14 cellular contexts compared by ENCODE assay signal in genomic region chr1:6157132-6157527, GRCh38. TPM values are rescaled to one million over a fixed set of nuclear protein-coding genes. Genes with fewer than 3 reads are reported as not detected.
DNase-seq lines count a peak whose midpoint lies in the region; ATAC-seq and TF ChIP-seq lines count a peak whose summit lies in the region.
"Had no signal": no experiment of that assay in that cellular context is flagged by ENCODE, and none has a peak within 500 bp of the region (broad histone marks: within the 10 kb centered on the region; RNA-seq: fewer than 3 reads in every experiment).

No MANE protein-coding gene starts in this region.

- in situ Hi-C loops in GM13977 (cut with MboI; ENCODE audit: low pct_unique_long_range_greater_than_20kb, low sequenced_read_pairs, unreplicated experiment) = no loop called here

- peaks cover 26 to 46% of the 10 kb centered on the region in 2 donors for H3K27me3 Mint-ChIP-seq in effector memory CD8-positive, alpha-beta T cell

- H3K4me1 Mint-ChIP-seq in effector memory CD8-positive, alpha-beta T cell (ENCODE audit: low read depth in 2 of 2) = peaks cover 0 to 7% of the 10 kb centered on the region in 2 donors

- H3K27ac ChIP-seq in HUES6 (ENCODE audit: low read depth, low read length) = no peak overlapping the region
- H3K27ac ChIP-seq: BLaER1 treated with 17β-estradiol and CSF1 and Interleukin-3, amounts not matched to agents 10 nM and 100 nM; HL-60; thyroid gland had no signal

- DNase-seq in Daoy (ENCODE audit: low read depth) (peak; percentile 59), astrocyte of the hippocampus (ENCODE audit: low read depth, low spot score) (peak; percentile 75), myocyte (ENCODE audit: low read depth) (peak; percentile 18), NCI-H526 treated with DMSO at 0.1 percent for 48 hours (lab: John Stamatoyannopoulos, UW) (no peak), GM13977 (ENCODE audit: low spot score) (no peak), 8988T (no peak)
- DNase-seq in effector memory CD8-positive, alpha-beta T cell = no peak
- DNase-seq: NCI-H1105 treated with DMSO at 0.1 percent for 48 hours, Right ventricle myocardium superior, thyroid gland had no signal

- no peaks in the 10 kb centered on the region for H3K36me3 Mint-ChIP-seq in effector memory CD8-positive, alpha-beta T cell (ENCODE audit: insufficient read depth)

- H3K27me3 ChIP-seq in HUES6 (ENCODE audit: control insufficient read depth, insufficient read depth, low read length) = peaks cover 7% of the 10 kb centered on the region; the same call in 1 of the 2 replicates
- H3K27me3 ChIP-seq: thyroid gland had no signal

- no peak for ATAC-seq in effector memory CD8-positive, alpha-beta T cell (replicated peaks)

- H3K9me3 ChIP-seq in HUES6 (ENCODE audit: control insufficient read depth, insufficient read depth, low read depth, low read length) = no peaks in the 10 kb centered on the region
- H3K9me3 ChIP-seq: BLaER1 treated with 17β-estradiol and CSF1 and Interleukin-3, amounts not matched to agents 10 nM and 100 nM; thyroid gland had no signal

- no peak overlapping the region for H3K4me3 Mint-ChIP-seq in effector memory CD8-positive, alpha-beta T cell
- H3K4me3 Mint-ChIP-seq: activated naive CD4-positive, alpha-beta T cell treated with anti-CD3 and anti-CD28 coated beads for 36 hours had no signal

- H3K36me3 ChIP-seq in HUES6 (ENCODE audit: control insufficient read depth, insufficient read depth, low read length) = no peaks in the 10 kb centered on the region
- H3K36me3 ChIP-seq: BLaER1 treated with 17β-estradiol and CSF1 and Interleukin-3, amounts not matched to agents 10 nM and 100 nM; thyroid gland had no signal

- no peak for TF ChIP-seq CTCF in GM13977 (IDR thresholded peaks at IDR 0.05; ENCODE audit: extremely low read depth, insufficient read depth, missing control alignments)

- peaks cover 24% of the 10 kb centered on the region for H3K4me1 ChIP-seq in HUES6 (ENCODE audit: control insufficient read depth, insufficient read depth, low read length)
- H3K4me1 ChIP-seq: thyroid gland had no signal

- no peak overlapping the region for H3K4me3 ChIP-seq in HUES6 (ENCODE audit: low read depth, low read length)
- H3K4me3 ChIP-seq: BLaER1 treated with 17β-estradiol and CSF1 and Interleukin-3, amounts not matched to agents 10 nM and 100 nM; thyroid gland had no signal

- H3K27ac Mint-ChIP-seq in effector memory CD8-positive, alpha-beta T cell = no peak overlapping the region
- H3K27ac Mint-ChIP-seq: activated naive CD4-positive, alpha-beta T cell treated with anti-CD3 and anti-CD28 coated beads for 36 hours had no signal

- H3K9me3 Mint-ChIP-seq in effector memory CD8-positive, alpha-beta T cell = no peaks in the 10 kb centered on the region
- H3K9me3 Mint-ChIP-seq: activated naive CD4-positive, alpha-beta T cell treated with anti-CD3 and anti-CD28 coated beads for 36 hours had no signal

- H3K9ac ChIP-seq in HUES6 (ENCODE audit: low read length) = peak overlapping the region; percentile 21
- H3K9ac ChIP-seq: BLaER1 treated with 17β-estradiol and CSF1 and Interleukin-3, amounts not matched to agents 10 nM and 100 nM had no signal

RNA-seq across cellular contexts. Expression of gene CHD5, which starts 23.0 kb away (rescaled TPM):
- 0.27 and 0.29 TPM in 2 replicates for total RNA-seq in Daoy (2014; rRNA removed; shearing (Covaris generic))
- total RNA-seq in myocyte = 0.10 TPM in 1 of 2 replicates, not detected in the other
- 0.03 TPM for polyA plus RNA-seq in myocyte (2012)
- total RNA-seq: Right ventricle myocardium superior had no signal

RNA-seq across cellular contexts. Expression of gene RPL22, which starts 42.3 kb away (rescaled TPM):
- 158 and 240 TPM in 2 replicates for total RNA-seq in Daoy (2014; rRNA removed; shearing (Covaris generic))
- 148 and 160 TPM in 2 replicates for total RNA-seq in myocyte
- polyA plus RNA-seq in myocyte (2012) = 504 TPM

RNA-seq across cellular contexts. Expression of gene RNF207, which starts 48.8 kb away (rescaled TPM):
- total RNA-seq in Daoy (2014; rRNA removed; shearing (Covaris generic)) = 6.2 and 11.7 TPM in 2 replicates
- total RNA-seq in myocyte = 0.36 and 0.86 TPM in 2 replicates
- polyA plus RNA-seq in myocyte (2012) = 0.54 TPM

Comparison
In these comparisons a context has a peak if more than half of its experiments do, and no peak if none do; other contexts are left out.
1. DNase-seq: peak in Daoy (single experiment), astrocyte of the hippocampus (single experiment) and myocyte (single experiment); none in NCI-H526 treated with DMSO at 0.1 percent for 48 hours (single experiment), GM13977 (single experiment), 8988T (single experiment) and effector memory CD8-positive, alpha-beta T cell (0 of 3).